ENCODE assay signal across 21 cellular contexts in the genomic region with DNA sequence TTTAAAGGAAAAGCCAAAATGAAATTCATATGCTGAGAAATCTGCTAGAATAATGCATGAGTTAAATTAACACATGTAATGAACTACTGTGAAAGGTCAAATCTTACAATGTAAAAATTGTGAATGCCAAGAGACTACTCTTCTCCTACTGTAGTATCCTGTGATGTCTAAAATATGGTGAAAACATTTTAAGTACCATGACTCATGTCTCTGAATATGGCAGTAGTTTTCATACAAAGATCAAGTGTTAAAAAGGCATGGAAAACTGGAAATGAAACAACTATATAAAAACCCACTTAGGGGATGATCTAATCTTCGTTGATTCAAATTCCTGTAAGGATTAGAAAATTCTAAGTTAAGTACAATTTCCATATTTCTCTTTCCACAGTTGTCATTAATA.
DNase-seq lines count a peak whose midpoint lies in the region; ATAC-seq and TF ChIP-seq lines count a peak whose summit lies in the region.
"Had no signal": no experiment of that assay in that cellular context is flagged by ENCODE, and none has a peak within 500 bp of the region (broad histone marks: within the 10 kb centered on the region; RNA-seq: fewer than 3 reads in every experiment).

No MANE protein-coding gene starts in this region.

- H3K36me3 ChIP-seq in SK-N-MC (ENCODE audit: insufficient read depth, low read length) (no peaks in the 10 kb centered on the region), GM23338 (ENCODE audit: insufficient read depth) (no peaks in the 10 kb centered on the region)
- H3K36me3 ChIP-seq: gastrocnemius medialis, vagina had no signal

- H3K36me3 Mint-ChIP-seq in GM23338 (ENCODE audit: low read depth), result peaks cover 5% of the 10 kb centered on the region; the same call in 2 of the 3 replicates

- H3K27me3 Mint-ChIP-seq in GM23338 (ENCODE audit: insufficient read depth, low read depth, poor library complexity), result no peaks in the 10 kb centered on the region
- H3K27me3 Mint-ChIP-seq: naive B cell, T-cell had no signal

- H3K9ac ChIP-seq in SK-N-MC (ENCODE audit: insufficient read length), result no peak overlapping the region

- H3K79me2 ChIP-seq in GM23338 (replicated peaks; ENCODE audit: insufficient read depth), result 0 out of 2 replicates have a peak, but pooled peaks cover 4% of the 10 kb centered on the region

- H3K27me3 ChIP-seq in GM23338 (ENCODE audit: insufficient read depth), result no peaks in the 10 kb centered on the region
- H3K27me3 ChIP-seq: body of pancreas, gastrocnemius medialis, stomach, vagina had no signal

- TF ChIP-seq CTCF in AG09309 (IDR thresholded peaks at IDR 0.05; ENCODE audit: control insufficient read depth, insufficient read depth, low read depth, low read length, missing control alignments), result no peak
- no peak for TF ChIP-seq CTCF in foreskin fibroblast (IDR thresholded peaks at IDR 0.05; ENCODE audit: low read depth, low read length)
- no peak for TF ChIP-seq CTCF in GM23338 (conservative IDR thresholded peaks at IDR 0.05; ENCODE audit: low read depth in 2 of 2)

- H2AFZ ChIP-seq in GM23338, result no peak overlapping the region

- H3K9me3 ChIP-seq in SK-N-MC (ENCODE audit: low read depth, low read length), result no peaks in the 10 kb centered on the region
- H3K9me3 ChIP-seq: body of pancreas, gastrocnemius medialis, psoas muscle, stomach, vagina had no signal

- H4K20me1 ChIP-seq in GM23338 (replicated peaks; ENCODE audit: insufficient read depth), result no peaks in the 10 kb centered on the region

- H3K27ac ChIP-seq in SK-N-MC (peak overlapping the region; percentile 63; the same call in 1 of the 2 replicates), GM23338 (ENCODE audit: low read depth) (no peak overlapping the region)
- H3K27ac ChIP-seq: body of pancreas, gastrocnemius medialis, psoas muscle, stomach, vagina had no signal

- no peak overlapping the region for H3K4me3 ChIP-seq in AG09309 (ENCODE audit: control insufficient read depth, low read depth, low read length)
- no peak overlapping the region for H3K4me3 ChIP-seq in SK-N-MC
- no peak overlapping the region for H3K4me3 ChIP-seq in foreskin fibroblast (ENCODE audit: low read depth in 1 of 2, low read length in 2 of 2)
- H3K4me3 ChIP-seq in GM23338, result no peak overlapping the region
- H3K4me3 ChIP-seq: body of pancreas, gastrocnemius medialis, psoas muscle, stomach, vagina had no signal

- H3K4me1 Mint-ChIP-seq in GM23338, result peaks cover 5% of the 10 kb centered on the region

- no peaks in the 10 kb centered on the region for H3F3A ChIP-seq in GM23338 (replicated peaks; ENCODE audit: low read depth)

- H3K4me1 ChIP-seq in GM23338 (ENCODE audit: insufficient read depth), result no peaks in the 10 kb centered on the region
- H3K4me1 ChIP-seq: body of pancreas had no signal

- H3K9me3 Mint-ChIP-seq in GM23338, result no peaks in the 10 kb centered on the region

- H3K4me2 ChIP-seq in GM23338, result no peak overlapping the region

- DNase-seq in AG09309 (ENCODE audit: low read depth), result peak; percentile 13
- peak; percentile 51 for DNase-seq in GM03348 (ENCODE audit: low spot score)
- no peak for DNase-seq in SK-N-MC (ENCODE audit: low read depth, low spot score)
- DNase-seq in foreskin fibroblast, result peak; percentile 12 to 52
- DNase-seq in stimulated activated CD4-positive, alpha-beta T cell treated with anti-CD3 and anti-CD28 coated beads, Interleukin-1b, Interleukin-23, amount 100 ng/mL, for 48 hours, result no peak
- no peak for DNase-seq in NCI-H2029 (lab: John Stamatoyannopoulos, UW)
- DNase-seq in GM23338 (ENCODE audit: low spot score), result no peak
- DNase-seq: activated CD4-positive, CD25-positive, alpha-beta regulatory T cell; activated CD8-positive, alpha-beta memory T cell treated with anti-CD3 and anti-CD28 coated beads, Interleukin-2, amount 50 U/mL, for 4 hours; activated naive CD4-positive, alpha-beta T cell; body of pancreas; DMS79; gastrocnemius medialis; naive B cell; NCI-H2107; NCI-H748 treated with DMSO at 0.1 percent for 48 hours; psoas muscle; stomach; T-cell had no signal

- peaks cover 3% of the 10 kb centered on the region; the same call in 1 of the 2 replicates for H3K9me2 ChIP-seq in GM23338 (ENCODE audit: insufficient read depth)

- no peak overlapping the region for H3K4me3 Mint-ChIP-seq in GM23338
- H3K4me3 Mint-ChIP-seq: T-cell had no signal

- ATAC-seq in HG03342 (IDR thresholded peaks at IDR 0.05; ENCODE audit: unreplicated experiment) (no peak), GM23338 (no peak)
- ATAC-seq: body of pancreas, gastrocnemius medialis, T-cell had no signal

- no peak overlapping the region for H3K27ac Mint-ChIP-seq in GM23338
- H3K27ac Mint-ChIP-seq: T-cell had no signal

TF ChIP-seq in GM23338, 12 proteins besides CTCF, POLR2A, EP300 and RAD21 (continues in another document):
- TF ChIP-seq, protein P1, sequence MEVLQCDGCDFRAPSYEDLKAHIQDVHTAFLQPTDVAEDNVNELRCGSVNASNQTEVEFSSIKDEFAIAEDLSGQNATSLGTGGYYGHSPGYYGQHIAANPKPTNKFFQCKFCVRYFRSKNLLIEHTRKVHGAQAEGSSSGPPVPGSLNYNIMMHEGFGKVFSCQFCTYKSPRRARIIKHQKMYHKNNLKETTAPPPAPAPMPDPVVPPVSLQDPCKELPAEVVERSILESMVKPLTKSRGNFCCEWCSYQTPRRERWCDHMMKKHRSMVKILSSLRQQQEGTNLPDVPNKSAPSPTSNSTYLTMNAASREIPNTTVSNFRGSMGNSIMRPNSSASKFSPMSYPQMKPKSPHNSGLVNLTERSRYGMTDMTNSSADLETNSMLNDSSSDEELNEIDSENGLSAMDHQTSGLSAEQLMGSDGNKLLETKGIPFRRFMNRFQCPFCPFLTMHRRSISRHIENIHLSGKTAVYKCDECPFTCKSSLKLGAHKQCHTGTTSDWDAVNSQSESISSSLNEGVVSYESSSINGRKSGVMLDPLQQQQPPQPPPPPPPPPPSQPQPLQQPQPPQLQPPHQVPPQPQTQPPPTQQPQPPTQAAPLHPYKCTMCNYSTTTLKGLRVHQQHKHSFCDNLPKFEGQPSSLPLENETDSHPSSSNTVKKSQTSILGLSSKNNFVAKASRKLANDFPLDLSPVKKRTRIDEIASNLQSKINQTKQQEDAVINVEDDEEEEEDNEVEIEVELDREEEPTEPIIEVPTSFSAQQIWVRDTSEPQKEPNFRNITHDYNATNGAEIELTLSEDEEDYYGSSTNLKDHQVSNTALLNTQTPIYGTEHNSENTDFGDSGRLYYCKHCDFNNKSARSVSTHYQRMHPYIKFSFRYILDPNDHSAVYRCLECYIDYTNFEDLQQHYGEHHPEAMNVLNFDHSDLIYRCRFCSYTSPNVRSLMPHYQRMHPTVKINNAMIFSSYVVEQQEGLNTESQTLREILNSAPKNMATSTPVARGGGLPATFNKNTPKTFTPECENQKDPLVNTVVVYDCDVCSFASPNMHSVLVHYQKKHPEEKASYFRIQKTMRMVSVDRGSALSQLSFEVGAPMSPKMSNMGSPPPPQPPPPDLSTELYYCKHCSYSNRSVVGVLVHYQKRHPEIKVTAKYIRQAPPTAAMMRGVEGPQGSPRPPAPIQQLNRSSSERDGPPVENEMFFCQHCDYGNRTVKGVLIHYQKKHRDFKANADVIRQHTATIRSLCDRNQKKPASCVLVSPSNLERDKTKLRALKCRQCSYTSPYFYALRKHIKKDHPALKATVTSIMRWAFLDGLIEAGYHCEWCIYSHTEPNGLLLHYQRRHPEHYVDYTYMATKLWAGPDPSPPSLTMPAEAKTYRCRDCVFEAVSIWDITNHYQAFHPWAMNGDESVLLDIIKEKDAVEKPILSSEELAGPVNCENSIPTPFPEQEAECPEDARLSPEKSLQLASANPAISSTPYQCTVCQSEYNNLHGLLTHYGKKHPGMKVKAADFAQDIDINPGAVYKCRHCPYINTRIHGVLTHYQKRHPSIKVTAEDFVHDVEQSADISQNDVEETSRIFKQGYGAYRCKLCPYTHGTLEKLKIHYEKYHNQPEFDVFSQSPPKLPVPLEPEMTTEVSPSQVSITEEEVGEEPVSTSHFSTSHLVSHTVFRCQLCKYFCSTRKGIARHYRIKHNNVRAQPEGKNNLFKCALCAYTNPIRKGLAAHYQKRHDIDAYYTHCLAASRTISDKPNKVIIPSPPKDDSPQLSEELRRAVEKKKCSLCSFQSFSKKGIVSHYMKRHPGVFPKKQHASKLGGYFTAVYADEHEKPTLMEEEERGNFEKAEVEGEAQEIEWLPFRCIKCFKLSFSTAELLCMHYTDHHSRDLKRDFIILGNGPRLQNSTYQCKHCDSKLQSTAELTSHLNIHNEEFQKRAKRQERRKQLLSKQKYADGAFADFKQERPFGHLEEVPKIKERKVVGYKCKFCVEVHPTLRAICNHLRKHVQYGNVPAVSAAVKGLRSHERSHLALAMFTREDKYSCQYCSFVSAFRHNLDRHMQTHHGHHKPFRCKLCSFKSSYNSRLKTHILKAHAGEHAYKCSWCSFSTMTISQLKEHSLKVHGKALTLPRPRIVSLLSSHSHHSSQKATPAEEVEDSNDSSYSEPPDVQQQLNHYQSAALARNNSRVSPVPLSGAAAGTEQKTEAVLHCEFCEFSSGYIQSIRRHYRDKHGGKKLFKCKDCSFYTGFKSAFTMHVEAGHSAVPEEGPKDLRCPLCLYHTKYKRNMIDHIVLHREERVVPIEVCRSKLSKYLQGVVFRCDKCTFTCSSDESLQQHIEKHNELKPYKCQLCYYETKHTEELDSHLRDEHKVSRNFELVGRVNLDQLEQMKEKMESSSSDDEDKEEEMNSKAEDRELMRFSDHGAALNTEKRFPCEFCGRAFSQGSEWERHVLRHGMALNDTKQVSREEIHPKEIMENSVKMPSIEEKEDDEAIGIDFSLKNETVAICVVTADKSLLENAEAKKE (CRISPR knock-in tag; IDR thresholded peaks at IDR 0.05), result no peak

Comparison
In these comparisons a context has a peak if more than half of its experiments do, and no peak if none do; other contexts are left out.
1. DNase-seq: peak in AG09309 (single experiment), GM03348 (single experiment) and foreskin fibroblast (2 of 2); none in SK-N-MC (single experiment), stimulated activated CD4-positive, alpha-beta T cell treated with anti-CD3 and anti-CD28 coated beads, Interleukin-1b, Interleukin-23, amount 100 ng/mL, for 48 hours (single experiment), NCI-H2029 (single experiment) and GM23338 (single experiment).